In the genomic region with DNA sequence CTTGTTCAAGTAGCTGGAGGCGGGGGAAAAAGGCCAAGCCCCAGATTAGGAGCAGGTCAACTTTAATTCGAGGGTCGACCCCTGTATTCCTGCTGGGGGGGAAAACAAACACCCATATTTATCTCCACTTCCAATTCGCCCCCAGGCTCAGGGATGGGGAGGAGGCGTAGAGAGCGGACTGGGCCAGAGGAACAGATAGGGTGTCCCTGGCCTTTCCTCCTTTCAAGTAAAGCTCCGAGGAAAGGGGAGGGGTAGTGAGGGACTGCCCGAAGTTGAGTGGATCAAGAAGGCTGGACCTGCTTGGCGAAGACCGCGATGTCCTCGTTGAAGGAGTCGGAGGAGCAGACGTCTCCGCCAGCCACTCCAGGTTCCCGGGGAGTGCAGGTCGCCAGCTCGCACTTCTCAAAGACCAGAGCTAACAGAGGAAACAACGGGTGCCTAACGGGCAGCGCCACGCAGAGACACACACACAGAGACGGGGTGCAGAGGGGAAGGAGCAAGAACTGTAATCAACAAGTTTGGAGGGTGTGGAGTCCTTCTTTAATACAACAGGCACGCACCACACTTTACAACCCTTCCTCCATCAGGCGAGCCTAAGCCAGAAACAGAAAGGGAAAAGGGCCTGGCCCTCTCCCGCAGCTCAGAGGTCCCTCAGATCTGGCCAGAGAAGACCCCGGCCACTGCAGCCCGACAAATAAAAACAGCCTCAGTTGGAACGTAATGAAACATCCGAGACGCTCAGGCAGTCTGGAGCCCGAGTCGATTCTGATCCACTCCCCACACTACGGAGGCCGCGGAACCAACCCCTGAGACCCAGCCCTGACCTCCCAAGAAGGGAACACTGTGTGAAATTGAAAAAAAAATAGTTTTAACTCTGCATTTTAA, we compare ENCODE assay signal across 9 cellular contexts. TPM values are rescaled to one million over a fixed set of nuclear protein-coding genes. Genes with fewer than 3 reads are reported as not detected.
A peak's percentile ranks its signal among the peaks of the same experiment; 100 is the strongest.
DNase-seq lines count a peak whose midpoint lies in the region; ATAC-seq and TF ChIP-seq lines count a peak whose summit lies in the region.
"Had no signal": no experiment of that assay in that cellular context is flagged by ENCODE, and none has a peak within 500 bp of the region (broad histone marks: within the 10 kb centered on the region; RNA-seq: fewer than 3 reads in every experiment).

No MANE protein-coding gene starts in this region.

- TF ChIP-seq POLR2A in stomach (IDR thresholded peaks at IDR 0.05) = no peak

- peaks cover 0 to 23% (median 13%) of the 10 kb centered on the region in 4 donors for H3K36me3 ChIP-seq in stomach
- H3K36me3 ChIP-seq in CD8-positive, alpha-beta T cell (ENCODE audit: insufficient read depth, low read length) = no peaks in the 10 kb centered on the region

- H3K9me3 ChIP-seq in stomach = no peaks in the 10 kb centered on the region
- no peaks in the 10 kb centered on the region for H3K9me3 ChIP-seq in CD8-positive, alpha-beta T cell (ENCODE audit: low read length)
- H3K9me3 ChIP-seq: SJSA1 had no signal

- TF ChIP-seq CTCF in HFFc6 (IDR thresholded peaks at IDR 0.05) (no peak), stomach (IDR thresholded peaks at IDR 0.05) (no peak)
- no peak for TF ChIP-seq CTCF in CD8-positive, alpha-beta T cell (IDR thresholded peaks at IDR 0.05)

- POLR2A ChIA-PET in CD8-positive, alpha-beta T cell (lab: Charles Lee) = no interaction called here

- no peak for ATAC-seq in CD8-positive, alpha-beta T cell
- ATAC-seq in HG03469 (IDR thresholded peaks at IDR 0.05; ENCODE audit: unreplicated experiment) = no peak

- H3K4me3 ChIP-seq in stomach = peak overlapping the region; percentile 60 to 79 (median 68)
- no peak overlapping the region for H3K4me3 ChIP-seq in CD8-positive, alpha-beta T cell (ENCODE audit: low read depth, low read length)

- H3K4me3 Mint-ChIP-seq in HFFc6 = peak overlapping the region; percentile 98
- H3K4me3 Mint-ChIP-seq in immature natural killer cell = peak overlapping the region in 4 of 5 donors; percentile 24 to 85 (median 64)
- no peak overlapping the region for H3K4me3 Mint-ChIP-seq in CD8-positive, alpha-beta T cell

- 44 to 60% (median 52%) methylated on average over 33 to 36 of the region's 36 CpGs for WGBS in stomach, 5 donors

- CTCF ChIA-PET in CD8-positive, alpha-beta T cell (lab: Charles Lee) = no interaction called here

- H3K27ac Mint-ChIP-seq in HFFc6 = peak overlapping the region; percentile 34; the same call in 1 of the 2 replicates
- H3K27ac Mint-ChIP-seq in immature natural killer cell = no peak overlapping the region
- H3K27ac Mint-ChIP-seq in CD8-positive, alpha-beta T cell = no peak overlapping the region

- H3K27ac ChIP-seq in caudate nucleus (ENCODE audit: low read depth, low read length) (peak overlapping the region; percentile 97), stomach (peak overlapping the region; percentile 11 to 96 (median 94))
- H3K27ac ChIP-seq in CD8-positive, alpha-beta T cell (ENCODE audit: low read depth, low read length) = no peak overlapping the region
- H3K27ac ChIP-seq: SJSA1 had no signal

- DNase-seq in HFFc6 (no peak), caudate nucleus (lab: John Stamatoyannopoulos, UW) (peak in 14 of 61 donors; percentile 20 to 69 (median 44)), immature natural killer cell (no peak), stomach (no peak), NCI-H226 (no peak)
- no peak for DNase-seq in CD8-positive, alpha-beta T cell
- DNase-seq in stimulated activated CD4-positive, alpha-beta T cell treated with anti-CD3 and anti-CD28 coated beads, Interleukin-4, amount 100 ng/mL, for 1 hour = no peak

- intact Hi-C loops in stomach (cut with DNase I; ENCODE audit: low total_unique reads) = no loop called here
- intact Hi-C loops in CD8-positive, alpha-beta T cell (cut with DNase I, micrococcal nuclease) = no loop called here

- no peak for TF ChIP-seq EP300 in stomach (IDR thresholded peaks at IDR 0.05)

- H3K27me3 Mint-ChIP-seq in HFFc6 (ENCODE audit: insufficient read depth) (peaks cover 13% of the 10 kb centered on the region), immature natural killer cell (ENCODE audit: low read depth in 3 of 3) (peaks cover 29 to 59% (median 49%) of the 10 kb centered on the region in 3 donors)
- peaks cover 79% of the 10 kb centered on the region for H3K27me3 Mint-ChIP-seq in CD8-positive, alpha-beta T cell (ENCODE audit: low read depth)

- H3K4me1 Mint-ChIP-seq in HFFc6 (ENCODE audit: low read depth) (peaks cover 59% of the 10 kb centered on the region), immature natural killer cell (peaks cover 40 to 47% of the 10 kb centered on the region in 2 donors)
- H3K4me1 Mint-ChIP-seq in CD8-positive, alpha-beta T cell (ENCODE audit: low read depth) = peaks cover 41% of the 10 kb centered on the region

- H3K4me1 ChIP-seq in stomach = peaks cover 0 to 35% (median 20%) of the 10 kb centered on the region in 4 donors
- peaks cover 19% of the 10 kb centered on the region for H3K4me1 ChIP-seq in CD8-positive, alpha-beta T cell (ENCODE audit: insufficient read depth, low read length)

- H3K9me3 Mint-ChIP-seq in HFFc6 = no peaks in the 10 kb centered on the region
- peaks cover 2 to 19% (median 7%) of the 10 kb centered on the region in 6 donors for H3K9me3 Mint-ChIP-seq in immature natural killer cell
- no peaks in the 10 kb centered on the region for H3K9me3 Mint-ChIP-seq in CD8-positive, alpha-beta T cell

- H3K36me3 Mint-ChIP-seq in HFFc6 (ENCODE audit: low read depth) (peaks cover 62% of the 10 kb centered on the region), immature natural killer cell (no peaks in the 10 kb centered on the region)
- H3K36me3 Mint-ChIP-seq in CD8-positive, alpha-beta T cell = peaks cover 2% of the 10 kb centered on the region

- peaks cover 0 to 38% (median 0%) of the 10 kb centered on the region in 3 donors for H3K27me3 ChIP-seq in stomach
- peaks cover 13% of the 10 kb centered on the region for H3K27me3 ChIP-seq in CD8-positive, alpha-beta T cell (ENCODE audit: insufficient read depth, low read length)
- H3K27me3 ChIP-seq: SJSA1 had no signal

RNA-seq across cellular contexts. Expression of gene MEIS2, which starts 4.1 kb away (rescaled TPM):
- 10 to 100 TPM; 31.8 to 48.0 (median 42.8) TPM for total RNA-seq in HFFc6 (2021; fragmentation: NEBNext Ultra II Directional; extraction: Animal tissue kit (Norgen Biotek cat#: 25700))
- polyA plus RNA-seq in immature natural killer cell (not detected), stomach (10 to 100 TPM in 1 of 3 donors, 1 to 10 TPM in 2; 3.9 to 12.4 (median 9.2) TPM)
- total RNA-seq in stomach = 10 to 100 TPM in 4 of 5 donors, 1 to 10 TPM in 1; 9.6 to 77.7 (median 46.1) TPM
- total RNA-seq in CD8-positive, alpha-beta T cell = not detected

Comparison
In these comparisons a context has a peak if more than half of its experiments do, and no peak if none do; other contexts are left out.
1. RNA of gene MEIS2, which starts 4.1 kb away (total RNA-seq): 9.6 to 77.7 TPM in stomach and 31.8 to 48.0 TPM in HFFc6; not detected in CD8-positive, alpha-beta T cell; every median in the first group is over 10 times any median in the second.